ENCODE assay signal across 36 cellular contexts in genomic region chr3:183631715-183632114, GRCh38.
"Had no signal": no experiment of that assay in that cellular context is flagged by ENCODE, and none has a peak within 500 bp of the region (broad histone marks: within the 10 kb centered on the region; RNA-seq: fewer than 3 reads in every experiment).

No MANE protein-coding gene starts in this region.

- ATAC-seq: activated CD8-positive, alpha-beta T cell treated with anti-CD3 and anti-CD28 coated beads for 36 hours; activated T-cell treated with anti-CD3 and anti-CD28 coated beads, Interleukin-2, amount 50 U/mL, for 4 hours; activated T-cell treated with anti-CD3 and anti-CD28 coated beads, Interleukin-2, amount 50 U/mL, for 72 hours; activated T-helper 17 cell treated with anti-CD3 and anti-CD28 coated beads, Interleukin-2, amount 50 U/mL, for 72 hours; body of pancreas had no signal

- H3K4me3 Mint-ChIP-seq: activated B cell treated with CpG ODN at 0.5 μM for 24 hours; activated CD4-positive, alpha-beta memory T cell treated with anti-CD3 and anti-CD28 coated beads for 36 hours; activated CD4-positive, alpha-beta T cell treated with anti-CD3 and anti-CD28 coated beads, Interleukin-2, amount 10 ng/mL, durations not matched to agents 24 days and 14 days; activated CD8-positive, alpha-beta T cell treated with anti-CD3 and anti-CD28 coated beads for 36 hours; activated naive CD4-positive, alpha-beta T cell treated with anti-CD3 and anti-CD28 coated beads, Interleukin-2, amount 10 ng/mL, durations not matched to agents 7 days and 5 days; activated naive CD4-positive, alpha-beta T cell treated with anti-CD3 and anti-CD28 coated beads, Interleukin-2, amount 50 U/mL, for 24 hours; activated naive CD8-positive, alpha-beta T cell treated with anti-CD3 and anti-CD28 coated beads for 36 hours; activated T-cell treated with anti-CD3 and anti-CD28 coated beads, Interleukin-2, amount 50 U/mL, for 4 hours; activated T-cell treated with anti-CD3 and anti-CD28 coated beads, Interleukin-2, amount 50 U/mL, for 72 hours; activated T-helper 1 cell treated with anti-CD3 and anti-CD28 coated beads, Interleukin-12 subunit alpha, Interleukin-12 subunit beta, Interleukin-2, Interleukin-4 antibody, amounts not matched to agents 30 ng/mL and 10 ng/mL and 1 ng/mL, durations not matched to agents 14 hours and 24 hours and 36 hours; activated T-helper 17 cell treated with anti-CD3 and anti-CD28 coated beads, Interleukin-2, amount 50 U/mL, for 72 hours; T-helper 1 cell treated with Interleukin-12 subunit alpha and Interleukin-12 subunit beta and Interleukin-4 antibody, amounts not matched to agents 30 μg/mL and 1 μg/mL, for 36 hours; T-helper 2 cell treated with Interferon-gamma antibody and Interleukin-4, amounts not matched to agents 5 μg/mL and 100 μg/mL, for 36 hours had no signal

- H3K36me3 ChIP-seq: adrenal gland, brain microvascular endothelial cell, breast epithelium had no signal

- H3K9me3 Mint-ChIP-seq: activated B cell treated with CpG ODN at 0.5 μM for 24 hours; activated CD4-positive, alpha-beta memory T cell treated with anti-CD3 and anti-CD28 coated beads for 36 hours; activated CD4-positive, alpha-beta T cell treated with anti-CD3 and anti-CD28 coated beads, Interleukin-2, amount 10 ng/mL, durations not matched to agents 24 days and 14 days; activated CD8-positive, alpha-beta T cell treated with anti-CD3 and anti-CD28 coated beads for 36 hours; activated naive CD4-positive, alpha-beta T cell treated with anti-CD3 and anti-CD28 coated beads, Interleukin-2, amount 10 ng/mL, durations not matched to agents 7 days and 5 days; activated naive CD4-positive, alpha-beta T cell treated with anti-CD3 and anti-CD28 coated beads, Interleukin-2, amount 50 U/mL, for 24 hours; activated naive CD8-positive, alpha-beta T cell treated with anti-CD3 and anti-CD28 coated beads for 36 hours; activated T-cell treated with anti-CD3 and anti-CD28 coated beads, Interleukin-2, amount 50 U/mL, for 4 hours; activated T-cell treated with anti-CD3 and anti-CD28 coated beads, Interleukin-2, amount 50 U/mL, for 72 hours; activated T-helper 1 cell treated with anti-CD3 and anti-CD28 coated beads, Interleukin-12 subunit alpha, Interleukin-12 subunit beta, Interleukin-2, Interleukin-4 antibody, amounts not matched to agents 30 ng/mL and 10 ng/mL and 1 ng/mL, durations not matched to agents 14 hours and 24 hours and 36 hours; activated T-helper 17 cell treated with anti-CD3 and anti-CD28 coated beads, Interleukin-2, amount 50 U/mL, for 72 hours; T-helper 1 cell treated with Interleukin-12 subunit alpha and Interleukin-12 subunit beta and Interleukin-4 antibody, amounts not matched to agents 30 μg/mL and 1 μg/mL, for 36 hours; T-helper 2 cell treated with Interferon-gamma antibody and Interleukin-4, amounts not matched to agents 5 μg/mL and 100 μg/mL, for 36 hours had no signal

- H3K4me1 Mint-ChIP-seq: activated T-helper 17 cell treated with anti-CD3 and anti-CD28 coated beads, Interleukin-2, amount 50 U/mL, for 72 hours had no signal

- H3K9me3 ChIP-seq: adrenal gland, body of pancreas, breast epithelium had no signal

- DNase-seq: activated B cell treated with CpG ODN at 0.5 μM for 24 hours; activated CD4-positive, alpha-beta memory T cell treated with anti-CD3 and anti-CD28 coated beads for 36 hours; activated CD4-positive, alpha-beta T cell treated with anti-CD3 and anti-CD28 coated beads for 4 hours; activated CD4-positive, alpha-beta T cell treated with anti-CD3 and anti-CD28 coated beads, Interleukin-2, amount 50 U/mL, for 1 hour; activated CD4-positive, alpha-beta T cell treated with anti-CD3 and anti-CD28 coated beads, Interleukin-2, amount 50 U/mL, for 4 hours; activated CD4-positive, CD25-positive, alpha-beta regulatory T cell treated with anti-CD3 and anti-CD28 coated beads, Interleukin-2, amount 50 U/mL, for 72 hours; activated CD8-positive, alpha-beta memory T cell treated with anti-CD3 and anti-CD28 coated beads, Interleukin-2, amount 50 U/mL, for 4 hours; activated CD8-positive, alpha-beta T cell treated with anti-CD3 and anti-CD28 coated beads for 36 hours; activated effector memory CD4-positive, alpha-beta T cell treated with anti-CD3 and anti-CD28 coated beads, Interleukin-2, amount 50 U/mL, for 16 hours; activated gamma-delta T cell treated with Interleukin-2 at 50 U/mL for 16 hours; activated naive CD4-positive, alpha-beta T cell treated with anti-CD3 and anti-CD28 coated beads, Interleukin-2, amount 10 ng/mL, durations not matched to agents 7 days and 5 days; activated naive CD4-positive, alpha-beta T cell treated with Interleukin-2 at 50 U/mL for 16 hours; activated naive CD8-positive, alpha-beta T cell treated with anti-CD3 and anti-CD28 coated beads for 36 hours; activated T-cell treated with anti-CD3 and anti-CD28 coated beads for 4 hours; activated T-cell treated with anti-CD3 and anti-CD28 coated beads, Interleukin-2, amount 50 U/mL, for 1 hour; activated T-cell treated with anti-CD3 and anti-CD28 coated beads, Interleukin-2, amount 50 U/mL, for 4 hours; activated T-cell treated with anti-CD3 and anti-CD28 coated beads, Interleukin-2, amount 50 U/mL, for 72 hours; adrenal gland; amniotic stem cell; aorta; body of pancreas; brain microvascular endothelial cell; central memory CD4-positive, alpha-beta T cell; T-helper 1 cell; T-helper 2 cell; T-helper 9 cell had no signal

- H3K27ac Mint-ChIP-seq: activated B cell treated with CpG ODN at 0.5 μM for 24 hours; activated CD4-positive, alpha-beta memory T cell treated with anti-CD3 and anti-CD28 coated beads for 36 hours; activated CD4-positive, alpha-beta T cell treated with anti-CD3 and anti-CD28 coated beads, Interleukin-2, amount 10 ng/mL, durations not matched to agents 24 days and 14 days; activated CD8-positive, alpha-beta T cell treated with anti-CD3 and anti-CD28 coated beads for 36 hours; activated naive CD4-positive, alpha-beta T cell treated with anti-CD3 and anti-CD28 coated beads, Interleukin-2, amount 10 ng/mL, durations not matched to agents 7 days and 5 days; activated naive CD4-positive, alpha-beta T cell treated with anti-CD3 and anti-CD28 coated beads, Interleukin-2, amount 50 U/mL, for 24 hours; activated naive CD8-positive, alpha-beta T cell treated with anti-CD3 and anti-CD28 coated beads for 36 hours; activated T-cell treated with anti-CD3 and anti-CD28 coated beads, Interleukin-2, amount 50 U/mL, for 72 hours; activated T-helper 1 cell treated with anti-CD3 and anti-CD28 coated beads, Interleukin-12 subunit alpha, Interleukin-12 subunit beta, Interleukin-2, Interleukin-4 antibody, amounts not matched to agents 30 ng/mL and 10 ng/mL and 1 ng/mL, durations not matched to agents 14 hours and 24 hours and 36 hours; activated T-helper 17 cell treated with anti-CD3 and anti-CD28 coated beads, Interleukin-2, amount 50 U/mL, for 72 hours; T-helper 1 cell treated with Interleukin-12 subunit alpha and Interleukin-12 subunit beta and Interleukin-4 antibody, amounts not matched to agents 30 μg/mL and 1 μg/mL, for 36 hours; T-helper 2 cell treated with Interferon-gamma antibody and Interleukin-4, amounts not matched to agents 5 μg/mL and 100 μg/mL, for 36 hours had no signal

- H3K27me3 Mint-ChIP-seq: activated CD4-positive, alpha-beta memory T cell treated with anti-CD3 and anti-CD28 coated beads for 36 hours; activated CD4-positive, alpha-beta T cell treated with anti-CD3 and anti-CD28 coated beads, Interleukin-2, amount 10 ng/mL, durations not matched to agents 24 days and 14 days; activated naive CD4-positive, alpha-beta T cell treated with anti-CD3 and anti-CD28 coated beads, Interleukin-2, amount 50 U/mL, for 24 hours; activated naive CD8-positive, alpha-beta T cell treated with anti-CD3 and anti-CD28 coated beads for 36 hours; activated T-helper 17 cell treated with anti-CD3 and anti-CD28 coated beads, Interleukin-2, amount 50 U/mL, for 72 hours had no signal

- H3K27me3 ChIP-seq: adrenal gland, body of pancreas, brain microvascular endothelial cell, breast epithelium had no signal

- H3K27ac ChIP-seq: adrenal gland, body of pancreas, brain microvascular endothelial cell, breast epithelium, VCaP had no signal

- H3K36me3 Mint-ChIP-seq: activated CD4-positive, alpha-beta memory T cell treated with anti-CD3 and anti-CD28 coated beads for 36 hours; activated naive CD4-positive, alpha-beta T cell treated with anti-CD3 and anti-CD28 coated beads, Interleukin-2, amount 10 ng/mL, durations not matched to agents 7 days and 5 days; activated naive CD4-positive, alpha-beta T cell treated with anti-CD3 and anti-CD28 coated beads, Interleukin-2, amount 50 U/mL, for 24 hours; activated naive CD8-positive, alpha-beta T cell treated with anti-CD3 and anti-CD28 coated beads for 36 hours had no signal

- FAIRE-seq: astrocyte, TTC549 had no signal

- H3K4me3 ChIP-seq: adrenal gland, body of pancreas, breast epithelium had no signal
